In the genomic region with DNA sequence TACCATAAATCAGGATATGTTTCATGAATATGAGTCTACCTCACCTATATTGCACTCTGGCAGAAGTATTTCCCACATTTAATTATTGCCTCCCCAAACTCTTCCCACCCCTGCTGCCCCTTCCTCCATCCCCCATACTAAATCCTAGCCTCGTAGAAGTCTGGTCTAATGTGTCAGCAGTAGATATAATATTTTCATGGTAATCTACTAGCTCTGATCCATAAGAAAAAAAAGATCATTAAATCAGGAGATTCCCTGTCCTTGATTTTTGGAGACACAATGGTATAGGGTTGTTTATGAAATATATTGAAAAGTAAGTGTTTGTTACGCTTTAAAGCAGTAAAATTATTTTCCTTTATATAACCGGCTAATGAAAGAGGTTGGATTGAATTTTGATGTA, we compare ENCODE assay signal across 1 cellular context.
TF ChIP-seq lines count a peak whose summit lies in the region.

No MANE protein-coding gene starts in this region.

TF ChIP-seq in K562, 482 proteins besides CTCF, POLR2A, EP300 and RAD21:
- TF ChIP-seq MEIS2 (IDR thresholded peaks at IDR 0.05; ENCODE audit: partially characterized antibody) (no peak), DIDO1 (tag; IDR thresholded peaks at IDR 0.05; ENCODE audit: low read depth) (no peak), HDAC8 (tag; IDR thresholded peaks at IDR 0.05) (no peak), MAZ (CRISPR knock-in tag; conservative IDR thresholded peaks at IDR 0.05 in 1 of 2, IDR thresholded peaks at IDR 0.05 in 1 of 2) (no peak), THRAP3 (IDR thresholded peaks at IDR 0.05; ENCODE audit: borderline replicate concordance) (no peak), SP2 (IDR thresholded peaks at IDR 0.05; ENCODE audit: extremely low read depth, low read depth, low read length, poor library complexity, severe bottlenecking) (no peak), TCF7L2 (IDR thresholded peaks at IDR 0.05; ENCODE audit: low read depth, low read length) (no peak), ZNF561 (CRISPR knock-in tag; conservative IDR thresholded peaks at IDR 0.05) (no peak), ZNF445 (CRISPR knock-in tag; IDR thresholded peaks at IDR 0.05; ENCODE audit: low read depth) (no peak), GTF2F1 (IDR thresholded peaks at IDR 0.05; ENCODE audit: low read depth, low read length) (no peak)
- TF ChIP-seq, protein P1, sequence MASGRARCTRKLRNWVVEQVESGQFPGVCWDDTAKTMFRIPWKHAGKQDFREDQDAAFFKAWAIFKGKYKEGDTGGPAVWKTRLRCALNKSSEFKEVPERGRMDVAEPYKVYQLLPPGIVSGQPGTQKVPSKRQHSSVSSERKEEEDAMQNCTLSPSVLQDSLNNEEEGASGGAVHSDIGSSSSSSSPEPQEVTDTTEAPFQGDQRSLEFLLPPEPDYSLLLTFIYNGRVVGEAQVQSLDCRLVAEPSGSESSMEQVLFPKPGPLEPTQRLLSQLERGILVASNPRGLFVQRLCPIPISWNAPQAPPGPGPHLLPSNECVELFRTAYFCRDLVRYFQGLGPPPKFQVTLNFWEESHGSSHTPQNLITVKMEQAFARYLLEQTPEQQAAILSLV (tag; IDR thresholded peaks at IDR 0.05) = no peak
TF ChIP-seq in K562: peak in this region for 0.
